ENCODE assay signal across 27 cellular contexts in the genomic region with DNA sequence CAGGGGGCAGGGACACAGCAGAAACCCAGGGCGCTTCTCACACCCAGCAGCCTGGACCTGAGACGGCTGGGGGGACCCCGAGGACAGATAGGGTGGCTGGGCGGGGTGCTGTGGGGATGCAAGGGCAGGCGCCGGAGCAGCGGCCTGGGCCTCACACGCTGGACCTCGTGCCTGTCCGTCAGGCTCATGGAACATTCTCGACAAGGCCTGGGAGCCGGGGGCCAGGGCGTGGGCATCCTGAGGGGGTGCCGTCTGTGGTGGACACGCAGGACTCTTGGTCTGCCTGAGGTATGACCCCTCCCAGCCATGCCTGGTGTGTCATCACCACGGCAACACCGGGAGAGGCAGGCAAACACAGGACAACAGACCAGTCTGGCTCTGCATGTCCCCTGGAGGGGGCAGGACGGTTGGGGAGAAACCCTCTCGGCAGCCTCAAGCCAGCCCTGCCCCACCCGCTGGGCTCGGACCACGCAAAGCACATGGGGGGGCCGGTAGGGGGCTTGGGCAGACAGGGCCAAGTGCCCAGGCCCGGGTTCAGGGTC. TPM values are rescaled to one million over a fixed set of nuclear protein-coding genes. Genes with fewer than 3 reads are reported as not detected.
A peak's percentile ranks its signal among the peaks of the same experiment; 100 is the strongest.
DNase-seq lines count a peak whose midpoint lies in the region; ATAC-seq and TF ChIP-seq lines count a peak whose summit lies in the region.
"Had no signal": no experiment of that assay in that cellular context is flagged by ENCODE, and none has a peak within 500 bp of the region (broad histone marks: within the 10 kb centered on the region; RNA-seq: fewer than 3 reads in every experiment).

No MANE protein-coding gene starts in this region.

- WGBS in body of pancreas, 2 donors, result 60% methylated on average over 1 of the region's 24 CpGs; no CpG with 5 or more reads in 1 of the 2 donors
- WGBS in trophoblast cell (ENCODE audit: extremely low coverage, insufficient coverage, insufficient read length), result no CpG with 5 or more reads among the region's 24 CpGs

- no peak overlapping the region for H3K9ac ChIP-seq in trophoblast cell (ENCODE audit: low read length)
- H3K9ac ChIP-seq: BLaER1 treated with 17β-estradiol and CSF1 and Interleukin-3, amounts not matched to agents 10 nM and 100 nM had no signal

- H4K12ac ChIP-seq in trophoblast cell (ENCODE audit: low read depth, low read length), result no peak overlapping the region

- no peak overlapping the region for H2BK12ac ChIP-seq in trophoblast cell (ENCODE audit: low read length)

- peak overlapping the region; percentile 94 for H4K91ac ChIP-seq in trophoblast cell (ENCODE audit: low read depth, low read length)

- no peak overlapping the region for H2AFZ ChIP-seq in GM23338
- H2AFZ ChIP-seq in trophoblast cell (ENCODE audit: insufficient read depth, low read length, poor library complexity), result no peak overlapping the region

- H3K9me3 ChIP-seq in body of pancreas (no peaks in the 10 kb centered on the region), trophoblast cell (ENCODE audit: insufficient read depth, low read depth, low read length) (no peaks in the 10 kb centered on the region)
- H3K9me3 ChIP-seq: adrenal gland; BLaER1 treated with 17β-estradiol and CSF1 and Interleukin-3, amounts not matched to agents 10 nM and 100 nM; tibial nerve had no signal

- no peaks in the 10 kb centered on the region for H3K9me2 ChIP-seq in GM23338 (ENCODE audit: insufficient read depth)

- no peak for DNase-seq in GM23338 (ENCODE audit: low spot score)
- peak in 1 of 4 donors; percentile 7 for DNase-seq in body of pancreas
- no peak for DNase-seq in left colon
- no peak for DNase-seq in trophoblast cell
- DNase-seq in G401 (ENCODE audit: low spot score), result no peak
- DNase-seq in AML-193 (lab: John Stamatoyannopoulos, UW), result no peak
- DNase-seq in iPS-NIHi7 (ENCODE audit: extremely low spot score), result no peak
- DNase-seq: activated CD8-positive, alpha-beta memory T cell treated with anti-CD3 and anti-CD28 coated beads, Interleukin-2, amount 10 ng/mL, durations not matched to agents 7 days and 5 days; activated naive CD4-positive, alpha-beta T cell treated with anti-CD3 and anti-CD28 coated beads for 36 hours; activated T-cell treated with anti-CD3 and anti-CD28 coated beads, Interleukin-2, amount 50 U/mL, for 48 hours; glutamatergic neuron; NCI-H1436 treated with DMSO at 0.1 percent for 48 hours; NCI-H2107; NCI-H446 treated with DMSO at 0.1 percent for 48 hours; SHP77; stimulated activated CD4-positive, alpha-beta T cell treated with anti-CD3 and anti-CD28 coated beads, Interleukin-2, amount 100 ng/mL, for 24 hours had no signal

- H4K20me1 ChIP-seq in GM23338 (replicated peaks; ENCODE audit: insufficient read depth), result no peaks in the 10 kb centered on the region
- H4K20me1 ChIP-seq: BLaER1 treated with 17β-estradiol and CSF1 and Interleukin-3, amounts not matched to agents 10 nM and 100 nM had no signal

- peaks cover 3% of the 10 kb centered on the region for H3K79me1 ChIP-seq in trophoblast cell (ENCODE audit: low read length)

- intact Hi-C loops in body of pancreas (cut with DNase I) (no loop called here), left colon (cut with DNase I, micrococcal nuclease) (no loop called here)

- H2BK5ac ChIP-seq in trophoblast cell (ENCODE audit: low read depth, low read length, poor library complexity), result peak overlapping the region; percentile 76

- H3K4ac ChIP-seq in trophoblast cell (ENCODE audit: low read depth, low read length), result no peak overlapping the region

- H3K27ac ChIP-seq in GM23338 (ENCODE audit: low read depth), result no peak overlapping the region
- H3K27ac ChIP-seq in body of pancreas, result no peak overlapping the region
- peak overlapping the region; percentile 34 for H3K27ac ChIP-seq in trophoblast cell (ENCODE audit: low read depth, low read length)
- H3K27ac ChIP-seq: adrenal gland; BLaER1 treated with 17β-estradiol and CSF1 and Interleukin-3, amounts not matched to agents 10 nM and 100 nM; tibial nerve; VCaP had no signal

- H3K79me2 ChIP-seq in GM23338 (replicated peaks; ENCODE audit: insufficient read depth) (no peaks in the 10 kb centered on the region), trophoblast cell (ENCODE audit: control insufficient read depth, insufficient read depth, low read length, poor library complexity) (no peaks in the 10 kb centered on the region)

- peak; percentile 20 for ATAC-seq in GM23338
- ATAC-seq in body of pancreas, result peak; percentile 6
- ATAC-seq in left colon, result peak; percentile 36
- ATAC-seq in HG02885 (IDR thresholded peaks at IDR 0.05; ENCODE audit: poor library complexity, unreplicated experiment), result no peak
- ATAC-seq: activated CD8-positive, alpha-beta memory T cell treated with anti-CD3 and anti-CD28 coated beads, Interleukin-2, amount 10 ng/mL, durations not matched to agents 7 days and 5 days had no signal

- H3K4me1 Mint-ChIP-seq in GM23338, result no peaks in the 10 kb centered on the region
- H3K4me1 Mint-ChIP-seq: activated CD8-positive, alpha-beta memory T cell treated with anti-CD3 and anti-CD28 coated beads, Interleukin-2, amount 10 ng/mL, durations not matched to agents 7 days and 5 days; brain had no signal

- TF ChIP-seq CTCF in GM23338 (conservative IDR thresholded peaks at IDR 0.05; ENCODE audit: low read depth in 2 of 2) (no peak), body of pancreas (IDR thresholded peaks at IDR 0.05) (no peak)

- H3K4me3 ChIP-seq in GM23338 (no peak overlapping the region), body of pancreas (no peak overlapping the region), trophoblast cell (ENCODE audit: low read depth, low read length) (no peak overlapping the region)
- H3K4me3 ChIP-seq: adrenal gland; BLaER1 treated with 17β-estradiol and CSF1 and Interleukin-3, amounts not matched to agents 10 nM and 100 nM; smooth muscle cell; tibial nerve had no signal

- no peak overlapping the region for H3K14ac ChIP-seq in trophoblast cell (ENCODE audit: low read length)

- H3K4me1 ChIP-seq in GM23338 (ENCODE audit: insufficient read depth) (no peaks in the 10 kb centered on the region), body of pancreas (no peaks in the 10 kb centered on the region), trophoblast cell (ENCODE audit: control insufficient read depth in 1 of 2, insufficient read depth in 2 of 2, low read length in 2 of 2) (no peaks in the 10 kb centered on the region)
- H3K4me1 ChIP-seq: adrenal gland; BLaER1 treated with 17β-estradiol and CSF1 and Interleukin-3, amounts not matched to agents 10 nM and 100 nM; tibial nerve had no signal

- no peaks in the 10 kb centered on the region for H3K36me3 Mint-ChIP-seq in GM23338 (ENCODE audit: low read depth)
- H3K36me3 Mint-ChIP-seq: activated CD8-positive, alpha-beta memory T cell treated with anti-CD3 and anti-CD28 coated beads, Interleukin-2, amount 10 ng/mL, durations not matched to agents 7 days and 5 days; brain had no signal

- H3K9me3 Mint-ChIP-seq in GM23338, result no peaks in the 10 kb centered on the region
- H3K9me3 Mint-ChIP-seq: activated naive CD4-positive, alpha-beta T cell treated with anti-CD3 and anti-CD28 coated beads for 36 hours; brain had no signal

- H3K27ac Mint-ChIP-seq in GM23338, result no peak overlapping the region
- H3K27ac Mint-ChIP-seq: activated CD8-positive, alpha-beta memory T cell treated with anti-CD3 and anti-CD28 coated beads, Interleukin-2, amount 10 ng/mL, durations not matched to agents 7 days and 5 days; activated naive CD4-positive, alpha-beta T cell treated with anti-CD3 and anti-CD28 coated beads for 36 hours; brain had no signal

- H3K4me2 ChIP-seq in GM23338 (no peak overlapping the region), trophoblast cell (ENCODE audit: low read length) (no peak overlapping the region)
- H3K4me2 ChIP-seq: BLaER1 treated with 17β-estradiol and CSF1 and Interleukin-3, amounts not matched to agents 10 nM and 100 nM; smooth muscle cell had no signal

- H3K27me3 ChIP-seq in GM23338 (ENCODE audit: insufficient read depth) (no peaks in the 10 kb centered on the region), body of pancreas (no peaks in the 10 kb centered on the region), trophoblast cell (ENCODE audit: insufficient read depth, low read length) (no peaks in the 10 kb centered on the region)
- H3K27me3 ChIP-seq: adrenal gland; BLaER1 treated with 17β-estradiol and CSF1 and Interleukin-3, amounts not matched to agents 10 nM and 100 nM; tibial nerve had no signal

- in situ Hi-C loops in G401 (cut with HindIII; ENCODE audit: low sequenced_read_pairs), result no loop called here

- no peak overlapping the region for H3K4me3 Mint-ChIP-seq in GM23338
- H3K4me3 Mint-ChIP-seq: activated CD8-positive, alpha-beta memory T cell treated with anti-CD3 and anti-CD28 coated beads, Interleukin-2, amount 10 ng/mL, durations not matched to agents 7 days and 5 days; activated naive CD4-positive, alpha-beta T cell treated with anti-CD3 and anti-CD28 coated beads for 36 hours; brain had no signal

- H3K27me3 Mint-ChIP-seq in GM23338 (ENCODE audit: insufficient read depth, low read depth, poor library complexity), result no peaks in the 10 kb centered on the region
- H3K27me3 Mint-ChIP-seq: activated CD8-positive, alpha-beta memory T cell treated with anti-CD3 and anti-CD28 coated beads, Interleukin-2, amount 10 ng/mL, durations not matched to agents 7 days and 5 days; brain had no signal

- no peak overlapping the region for H3K18ac ChIP-seq in trophoblast cell (ENCODE audit: low read length)

- H4K8ac ChIP-seq in trophoblast cell (ENCODE audit: low read depth, low read length), result peak overlapping the region; percentile 73

- no peak for TF ChIP-seq POLR2A in body of pancreas (IDR thresholded peaks at IDR 0.05)

- no peak overlapping the region for H2AK5ac ChIP-seq in trophoblast cell (ENCODE audit: low read length)

- H3K23ac ChIP-seq in trophoblast cell (ENCODE audit: low read length), result no peak overlapping the region

- no peak overlapping the region for H2BK120ac ChIP-seq in trophoblast cell (ENCODE audit: insufficient read depth, low read length, poor library complexity)

- H3K36me3 ChIP-seq in GM23338 (ENCODE audit: insufficient read depth), result no peaks in the 10 kb centered on the region
- H3K36me3 ChIP-seq in body of pancreas (replicated peaks in 1 of 2; ENCODE audit: insufficient read depth in 1 of 2, low read depth in 2 of 2), result no peaks in the 10 kb centered on the region
- no peaks in the 10 kb centered on the region for H3K36me3 ChIP-seq in trophoblast cell (ENCODE audit: control insufficient read depth in 1 of 2, insufficient read depth in 2 of 2, low read length in 2 of 2)
- H3K36me3 ChIP-seq: adrenal gland; BLaER1 treated with 17β-estradiol and CSF1 and Interleukin-3, amounts not matched to agents 10 nM and 100 nM; tibial nerve had no signal

- H3F3A ChIP-seq in GM23338 (replicated peaks; ENCODE audit: low read depth), result no peaks in the 10 kb centered on the region

RNA-seq across cellular contexts. Expression of a gene that starts 21.4 kb away (rescaled TPM):
- 63.3 and 91.5 TPM in 2 replicates for total RNA-seq in GM23338 (2014; rRNA removed; shearing (Covaris generic))
- 84.7 and 92.0 TPM in 2 replicates for polyA plus RNA-seq in GM23338 (2016; fragmentation: Nextera tagmentation; extraction: Ambion mirVana)
- 10 to 100 TPM; 40.2 to 83.4 TPM for total RNA-seq in body of pancreas
- total RNA-seq in left colon, result 10 to 100 TPM; 65.8 to 79.0 TPM
- polyA plus RNA-seq in trophoblast cell (2013), result 99.0 and 101 TPM in 2 replicates
- 250 and 320 TPM in 2 replicates for total RNA-seq in G401 (2014; rRNA removed; shearing (Covaris generic))

RNA-seq across cellular contexts. Expression of a gene that starts 29.1 kb away (rescaled TPM):
- 0.76 TPM in 1 of 2 replicates, not detected in the other for total RNA-seq in GM23338 (2014; rRNA removed; shearing (Covaris generic))
- 0.86 and 1.2 TPM in 2 replicates for polyA plus RNA-seq in GM23338 (2016; fragmentation: Nextera tagmentation; extraction: Ambion mirVana)
- total RNA-seq in body of pancreas, result 100 to 1,000 TPM; 151 to 234 TPM
- total RNA-seq in left colon, result 10 to 100 TPM in 1 of 2 donors, 1 to 10 TPM in 1; 7.4 to 14.2 TPM
- polyA plus RNA-seq in trophoblast cell (2013), result 14,456 and 15,696 TPM in 2 replicates
- 17.0 and 19.9 TPM in 2 replicates for total RNA-seq in G401 (2014; rRNA removed; shearing (Covaris generic))
- total RNA-seq: activated CD8-positive, alpha-beta memory T cell treated with anti-CD3 and anti-CD28 coated beads, Interleukin-2, amount 10 ng/mL, durations not matched to agents 7 days and 5 days; activated naive CD4-positive, alpha-beta T cell treated with anti-CD3 and anti-CD28 coated beads for 36 hours; OCI-LY7 had no signal

RNA-seq across cellular contexts. Expression of a gene that starts 49.0 kb away (rescaled TPM):
- not detected in 2 replicates for total RNA-seq in GM23338 (2014; rRNA removed; shearing (Covaris generic))
- not detected in 2 replicates for polyA plus RNA-seq in GM23338 (2016; fragmentation: Nextera tagmentation; extraction: Ambion mirVana)
- total RNA-seq in body of pancreas, result 1 to 10 TPM in 1 of 2 donors, not detected in 1; 1.6 TPM
- under 1 TPM in 1 of 2 donors, not detected in 1; 0.73 TPM for total RNA-seq in left colon
- polyA plus RNA-seq in trophoblast cell (2013), result 4.2 and 4.5 TPM in 2 replicates
- not detected in 2 replicates for total RNA-seq in G401 (2014; rRNA removed; shearing (Covaris generic))
- total RNA-seq: endothelial cell of umbilical vein, kidney epithelial cell, pulmonary artery endothelial cell had no signal
- polyA plus RNA-seq: endothelial cell of umbilical vein had no signal
